In genomic region chr9:119477197-119477596, GRCh38 we compare ENCODE assay signal across 19 cellular contexts.
A peak's percentile ranks its signal among the peaks of the same experiment; 100 is the strongest.
DNase-seq lines count a peak whose midpoint lies in the region; ATAC-seq and TF ChIP-seq lines count a peak whose summit lies in the region.
"Had no signal": no experiment of that assay in that cellular context is flagged by ENCODE, and none has a peak within 500 bp of the region (broad histone marks: within the 10 kb centered on the region; RNA-seq: fewer than 3 reads in every experiment).

No MANE protein-coding gene starts in this region.

- no peak overlapping the region for H2BK12ac ChIP-seq in H9 (ENCODE audit: insufficient read length, low read depth, low read length)
- H2BK12ac ChIP-seq in neuronal stem cell (ENCODE audit: low read length): no peak overlapping the region

- no peak overlapping the region for H2BK20ac ChIP-seq in H9 (ENCODE audit: low read depth, low read length, poor library complexity, severe bottlenecking)

- no peak overlapping the region for H2BK5ac ChIP-seq in H9 (ENCODE audit: insufficient read length, low read length)
- H2BK5ac ChIP-seq in neuronal stem cell (ENCODE audit: low read length): no peak overlapping the region

- H4K91ac ChIP-seq in H9 (ENCODE audit: insufficient read length, low read depth, low read length) (no peak overlapping the region), neuronal stem cell (ENCODE audit: low read depth, low read length, poor library complexity) (no peak overlapping the region)

- H3K4me3 Mint-ChIP-seq in H9 (no peak overlapping the region), endodermal cell (no peak overlapping the region)
- H3K4me3 Mint-ChIP-seq: B cell; CD4-positive, CD25-positive, alpha-beta regulatory T cell; CD8-positive, alpha-beta T cell had no signal

- H3K4me2 ChIP-seq in H9 (ENCODE audit: insufficient read depth, insufficient read length, low read length) (no peak overlapping the region), neuronal stem cell (ENCODE audit: insufficient read depth, low read length, poor library complexity, severe bottlenecking) (no peak overlapping the region)
- H3K4me2 ChIP-seq: BLaER1 had no signal

- H3K9me3 ChIP-seq in H9 (ENCODE audit: control insufficient read depth, low read depth, low read length) (no peaks in the 10 kb centered on the region), endodermal cell (ENCODE audit: control insufficient read depth, low read length) (no peaks in the 10 kb centered on the region), neuronal stem cell (replicated peaks in 1 of 2; ENCODE audit: control insufficient read depth in 2 of 2, insufficient read depth in 1 of 2, low read depth in 1 of 2, low read length in 2 of 2) (no peaks in the 10 kb centered on the region), right lobe of liver (no peaks in the 10 kb centered on the region)
- H3K9me3 ChIP-seq: BLaER1, Caco-2 had no signal

- no peak overlapping the region for H2BK120ac ChIP-seq in H9 (ENCODE audit: low read depth, low read length, poor library complexity, severe bottlenecking)
- H2BK120ac ChIP-seq in neuronal stem cell (ENCODE audit: low read depth, low read length): no peak overlapping the region

- WGBS in H9 (ENCODE audit: extremely low coverage, insufficient read length, low lambda C conversion rate): no CpG with 5 or more reads among the region's 7 CpGs
- WGBS in endodermal cell (ENCODE audit: insufficient coverage in 1 of 2, insufficient read length in 1 of 2), 2 experiments: 83 to 88% methylated on average over 2 to 7 of the region's 7 CpGs
- no CpG with 5 or more reads among the region's 7 CpGs for WGBS in neuronal stem cell (ENCODE audit: extremely low coverage in 2 of 2, insufficient read length in 2 of 2, insufficient replicate concordance in 1 of 2), 2 donors
- 67% methylated on average over 7 of the region's 7 CpGs for WGBS in right lobe of liver (ENCODE audit: insufficient coverage, low coverage, low lambda C conversion rate, missing lambda C conversion rate)

- H4K20me1 ChIP-seq in H9 (ENCODE audit: control insufficient read depth, insufficient read depth, insufficient read length): no peaks in the 10 kb centered on the region
- H4K20me1 ChIP-seq: BLaER1 had no signal

- H3K79me1 ChIP-seq in H9 (ENCODE audit: insufficient read depth, low read depth, low read length, poor library complexity, severe bottlenecking): no peaks in the 10 kb centered on the region
- no peaks in the 10 kb centered on the region for H3K79me1 ChIP-seq in neuronal stem cell (ENCODE audit: low read depth, low read length)

- no peak overlapping the region for H3K18ac ChIP-seq in H9 (ENCODE audit: insufficient read length, low read depth, low read length)
- no peak overlapping the region for H3K18ac ChIP-seq in neuronal stem cell (ENCODE audit: low read length)

- H3K4me3 ChIP-seq in endodermal cell (ENCODE audit: low read length): no peak overlapping the region
- H3K4me3 ChIP-seq in neuronal stem cell (ENCODE audit: low read length in 2 of 2): no peak overlapping the region
- no peak overlapping the region for H3K4me3 ChIP-seq in right lobe of liver
- H3K4me3 ChIP-seq: BLaER1, GM12878, GM23248 had no signal

- DNase-seq in H9 (peak; percentile 34), endodermal cell (peak; percentile 44), neuronal stem cell (ENCODE audit: low spot score) (no peak), NCI-H345 treated with DMSO at 0.1 percent for 48 hours (lab: John Stamatoyannopoulos, UW; ENCODE audit: unreplicated experiment) (no peak), right lobe of liver (no peak)
- no peak for DNase-seq in stimulated activated CD4-positive, alpha-beta T cell treated with anti-CD3 and anti-CD28 coated beads, Interleukin-2, amount 100 ng/mL, for 24 hours
- DNase-seq: Caco-2; CD4-positive, CD25-positive, alpha-beta regulatory T cell; CD8-positive, alpha-beta T cell; DMS153; DND-41; GDM1; GM23248; HCEC 1CT had no signal

- no peak overlapping the region for H3K9ac ChIP-seq in H9 (ENCODE audit: extremely low read depth, insufficient read length, low read length)
- H3K9ac ChIP-seq in endodermal cell (ENCODE audit: extremely low read depth, low read length, poor library complexity, severe bottlenecking): no peak overlapping the region
- peak overlapping the region; percentile 44 for H3K9ac ChIP-seq in neuronal stem cell (ENCODE audit: low read depth, low read length, poor library complexity)
- H3K9ac ChIP-seq: BLaER1, GM23248 had no signal

- no peak overlapping the region for H2BK15ac ChIP-seq in H9 (ENCODE audit: low read depth, low read length)
- H2BK15ac ChIP-seq in neuronal stem cell (ENCODE audit: low read length): no peak overlapping the region

- no peak overlapping the region for H3K56ac ChIP-seq in H9 (ENCODE audit: insufficient read length, low read depth, low read length)

- H3K9me3 Mint-ChIP-seq in H9 (no peaks in the 10 kb centered on the region; a peak in 2 of 5 replicates), endodermal cell (no peaks in the 10 kb centered on the region)
- H3K9me3 Mint-ChIP-seq: CD8-positive, alpha-beta T cell had no signal

- H3K27me3 Mint-ChIP-seq in H9 (ENCODE audit: low read depth): no peaks in the 10 kb centered on the region; the same call in 1 of the 2 replicates
- no peaks in the 10 kb centered on the region for H3K27me3 Mint-ChIP-seq in endodermal cell (ENCODE audit: insufficient read depth)
- H3K27me3 Mint-ChIP-seq: B cell; CD4-positive, CD25-positive, alpha-beta regulatory T cell had no signal

- H3K27ac Mint-ChIP-seq in H9 (no peak overlapping the region), endodermal cell (no peak overlapping the region)
- H3K27ac Mint-ChIP-seq: B cell; CD4-positive, CD25-positive, alpha-beta regulatory T cell; CD8-positive, alpha-beta T cell had no signal

- H3K23ac ChIP-seq in H9 (ENCODE audit: insufficient read length, low read depth, low read length) (no peak overlapping the region), neuronal stem cell (ENCODE audit: low read depth, low read length, poor library complexity) (peak overlapping the region; percentile 43)

- H3K14ac ChIP-seq in H9 (ENCODE audit: insufficient read depth, low read length): no peak overlapping the region
- H3K14ac ChIP-seq in neuronal stem cell (ENCODE audit: low read length): no peak overlapping the region

- H3K27me3 ChIP-seq in H9 (ENCODE audit: insufficient read depth, low read length): no peaks in the 10 kb centered on the region
- H3K27me3 ChIP-seq in endodermal cell (ENCODE audit: control insufficient read depth, insufficient read depth, low read length, poor library complexity, severe bottlenecking): no peaks in the 10 kb centered on the region
- H3K27me3 ChIP-seq in neuronal stem cell (ENCODE audit: control insufficient read depth in 3 of 3, insufficient read depth in 3 of 3, low read depth in 1 of 3, low read length in 3 of 3): no peaks in the 10 kb centered on the region
- no peaks in the 10 kb centered on the region for H3K27me3 ChIP-seq in right lobe of liver
- H3K27me3 ChIP-seq: BLaER1 had no signal

- H3T11ph ChIP-seq in H9 (ENCODE audit: low read length): no peak overlapping the region

- no peaks in the 10 kb centered on the region for H3K79me2 ChIP-seq in H9 (ENCODE audit: insufficient read depth, low read length)

- peaks cover 0 to 2% of the 10 kb centered on the region in 2 experiments; a peak in 1 of 4 replicates for H3K4me1 Mint-ChIP-seq in H9
- H3K4me1 Mint-ChIP-seq in endodermal cell: peaks cover 3% of the 10 kb centered on the region
- H3K4me1 Mint-ChIP-seq: B cell; CD4-positive, CD25-positive, alpha-beta regulatory T cell had no signal

- TF ChIP-seq CTCF in H9 (conservative IDR thresholded peaks at IDR 0.05): no peak
- no peak for TF ChIP-seq CTCF in endodermal cell (conservative IDR thresholded peaks at IDR 0.05)
- TF ChIP-seq CTCF in right lobe of liver (IDR thresholded peaks at IDR 0.05): no peak

- H3K36me3 Mint-ChIP-seq in H9 (ENCODE audit: insufficient read depth in 1 of 3, low read depth in 3 of 3) (no peaks in the 10 kb centered on the region), endodermal cell (ENCODE audit: low read depth) (no peaks in the 10 kb centered on the region)
- H3K36me3 Mint-ChIP-seq: CD4-positive, CD25-positive, alpha-beta regulatory T cell; CD8-positive, alpha-beta T cell had no signal

- H2AK5ac ChIP-seq in H9 (ENCODE audit: insufficient read length, low read length): no peak overlapping the region
- H2AK5ac ChIP-seq in neuronal stem cell (ENCODE audit: low read depth, low read length): no peak overlapping the region

- no peak for TF ChIP-seq POLR2A in right lobe of liver (IDR thresholded peaks at IDR 0.05)

- no peaks in the 10 kb centered on the region for H3K23me2 ChIP-seq in H9 (ENCODE audit: insufficient read length, low read depth, low read length, poor library complexity, severe bottlenecking)

- H3K36me3 ChIP-seq in endodermal cell (ENCODE audit: control insufficient read depth, insufficient read depth, low read length) (no peaks in the 10 kb centered on the region), neuronal stem cell (replicated peaks in 1 of 2; ENCODE audit: control insufficient read depth in 2 of 2, insufficient read depth in 2 of 2, low read length in 2 of 2) (no peaks in the 10 kb centered on the region), right lobe of liver (no peaks in the 10 kb centered on the region)
- H3K36me3 ChIP-seq: BLaER1 had no signal

- H3K27ac ChIP-seq in H9 (ENCODE audit: insufficient read length, low read depth, low read length): no peak overlapping the region
- no peak overlapping the region for H3K27ac ChIP-seq in endodermal cell (ENCODE audit: low read depth, low read length)
- no peak overlapping the region for H3K27ac ChIP-seq in neuronal stem cell (replicated peaks; ENCODE audit: low read length)
- H3K27ac ChIP-seq in right lobe of liver: no peak overlapping the region
- H3K27ac ChIP-seq: BLaER1, C4-2B, GM23248 had no signal

- H3K4me1 ChIP-seq in H9 (ENCODE audit: insufficient read depth, low read length) (no peaks in the 10 kb centered on the region), endodermal cell (ENCODE audit: control insufficient read depth, insufficient read depth, low read length) (no peaks in the 10 kb centered on the region), neuronal stem cell (ENCODE audit: control insufficient read depth in 2 of 2, insufficient read depth in 1 of 2, low read depth in 1 of 2, low read length in 2 of 2) (no peaks in the 10 kb centered on the region), right lobe of liver (no peaks in the 10 kb centered on the region)
- H3K4me1 ChIP-seq: BLaER1, Caco-2 had no signal

- ATAC-seq in HG03025 (IDR thresholded peaks at IDR 0.05; ENCODE audit: low FRiP score, unreplicated experiment): no peak
- ATAC-seq in right lobe of liver: no peak
- ATAC-seq: CD8-positive, alpha-beta T cell; GM12878 had no signal

- no peak overlapping the region for H4K5ac ChIP-seq in H9 (ENCODE audit: insufficient read length, low read depth, low read length)

- intact Hi-C loops in right lobe of liver (cut with DNase I): no loop called here

- H2AFZ ChIP-seq in H9 (ENCODE audit: low read length) (no peak overlapping the region), neuronal stem cell (ENCODE audit: low read length) (no peak overlapping the region)
- H2AFZ ChIP-seq: GM23248 had no signal

- H4K8ac ChIP-seq in H9 (replicated peaks; ENCODE audit: insufficient read length, low read depth, low read length) (no peak overlapping the region), neuronal stem cell (ENCODE audit: low read depth, low read length) (no peak overlapping the region)

- H3K4ac ChIP-seq in H9 (ENCODE audit: low read depth, low read length) (no peak overlapping the region), neuronal stem cell (ENCODE audit: low read length) (no peak overlapping the region)

Comparison
In these comparisons a context has a peak if more than half of its experiments do, and no peak if none do; other contexts are left out.
1. DNase-seq: peak in H9 (single experiment) and endodermal cell (single experiment); none in neuronal stem cell (single experiment), NCI-H345 treated with DMSO at 0.1 percent for 48 hours (single experiment), right lobe of liver (0 of 3) and stimulated activated CD4-positive, alpha-beta T cell treated with anti-CD3 and anti-CD28 coated beads, Interleukin-2, amount 100 ng/mL, for 24 hours (0 of 2).